ENCODE assay signal across 12 cellular contexts in genomic region chr7:69861233-69861632, GRCh38.
DNase-seq lines count a peak whose midpoint lies in the region; FAIRE-seq and TF ChIP-seq lines count a peak whose summit lies in the region.
"Had no signal": no experiment of that assay in that cellular context is flagged by ENCODE, and none has a peak within 500 bp of the region (broad histone marks: within the 10 kb centered on the region; RNA-seq: fewer than 3 reads in every experiment).

No MANE protein-coding gene starts in this region.

- DNase-seq in NCI-H1092 (lab: John Stamatoyannopoulos, UW), result peak; percentile 6
- no peak for DNase-seq in NCI-H1092 treated with DMSO at 0.1 percent for 48 hours (lab: John Stamatoyannopoulos, UW)
- DNase-seq in NCI-H82 (lab: John Stamatoyannopoulos, UW), result peak; percentile 86
- DNase-seq in mesothelial cell of epicardium (ENCODE audit: low spot score in 2 of 2, unreplicated experiment in 2 of 2), result no peak
- DNase-seq in urothelium cell line (ENCODE audit: low spot score), result no peak
- no peak for DNase-seq in NCI-H526 treated with DMSO at 0.1 percent for 48 hours (lab: John Stamatoyannopoulos, UW)
- no peak for DNase-seq in activated effector memory CD4-positive, alpha-beta T cell treated with Interleukin-2 at 50 U/mL for 16 hours
- DNase-seq in GM10266 (ENCODE audit: extremely low spot score), result no peak
- DNase-seq: DMS53, H7, HFFc6 had no signal

- H3K27ac Mint-ChIP-seq in mesothelial cell of epicardium, result peak overlapping the region; percentile 26
- H3K27ac Mint-ChIP-seq: HFFc6 had no signal

- H3K4me1 Mint-ChIP-seq in mesothelial cell of epicardium, result peaks cover 92% of the 10 kb centered on the region

- no peaks in the 10 kb centered on the region for H3K36me3 Mint-ChIP-seq in mesothelial cell of epicardium

- no peaks in the 10 kb centered on the region for H3K9me3 Mint-ChIP-seq in mesothelial cell of epicardium

- peak; percentile 58 for FAIRE-seq in urothelium cell line (lab: Jason Lieb, UNC)
- FAIRE-seq: GM12878 had no signal

- no peaks in the 10 kb centered on the region for H3K27me3 Mint-ChIP-seq in mesothelial cell of epicardium (ENCODE audit: low read depth)

- no peak for TF ChIP-seq CTCF in mesothelial cell of epicardium (IDR thresholded peaks at IDR 0.05; ENCODE audit: unreplicated experiment)
- no peak for TF ChIP-seq CTCF in GM10266 (IDR thresholded peaks at IDR 0.05; ENCODE audit: control insufficient read depth, insufficient read depth, low read depth, missing control alignments)

- H3K4me3 Mint-ChIP-seq in mesothelial cell of epicardium, result no peak overlapping the region
- H3K4me3 Mint-ChIP-seq: HFFc6 had no signal

Comparison
In these comparisons a context has a peak if more than half of its experiments do, and no peak if none do; other contexts are left out.
1. DNase-seq: peak in NCI-H1092 (single experiment) and NCI-H82 (single experiment); none in NCI-H1092 treated with DMSO at 0.1 percent for 48 hours (single experiment), mesothelial cell of epicardium (0 of 2), urothelium cell line (single experiment), NCI-H526 treated with DMSO at 0.1 percent for 48 hours (single experiment), activated effector memory CD4-positive, alpha-beta T cell treated with Interleukin-2 at 50 U/mL for 16 hours (single experiment) and GM10266 (single experiment).